In genomic region chr10:132560248-132560731, GRCh38 we compare ENCODE assay signal across 13 cellular contexts.
A peak's percentile ranks its signal among the peaks of the same experiment; 100 is the strongest.
DNase-seq lines count a peak whose midpoint lies in the region; ATAC-seq and TF ChIP-seq lines count a peak whose summit lies in the region.
"Had no signal": no experiment of that assay in that cellular context is flagged by ENCODE, and none has a peak within 500 bp of the region (broad histone marks: within the 10 kb centered on the region; RNA-seq: fewer than 3 reads in every experiment).

No MANE protein-coding gene starts in this region.

- no peak for TF ChIP-seq POLR2A in erythroblast (IDR thresholded peaks at IDR 0.05; ENCODE audit: low read length)

- ATAC-seq in GM18868 (IDR thresholded peaks at IDR 0.05; ENCODE audit: unreplicated experiment) (peak; percentile 46), GM21515 (IDR thresholded peaks at IDR 0.05; ENCODE audit: unreplicated experiment) (no peak), HG02571 (IDR thresholded peaks at IDR 0.05; ENCODE audit: unreplicated experiment) (no peak), HG03196 (IDR thresholded peaks at IDR 0.05; ENCODE audit: unreplicated experiment) (no peak)

- DNase-seq in AG10803 (ENCODE audit: low read depth): peak; percentile 29
- peak; percentile 75 for DNase-seq in NCI-H526 treated with DMSO at 0.1 percent for 48 hours (lab: John Stamatoyannopoulos, UW)
- DNase-seq in erythroblast (lab: John Stamatoyannopoulos, UW): peak; percentile 56 to 67
- no peak for DNase-seq in central memory CD4-positive, alpha-beta T cell
- DNase-seq: activated CD4-positive, alpha-beta memory T cell treated with anti-CD3 and anti-CD28 coated beads for 36 hours; CD4-positive, CD25-positive, alpha-beta regulatory T cell; NCI-H1048; NCI-H510A treated with DMSO at 0.1 percent for 48 hours had no signal

- no peak overlapping the region for H3K4me3 ChIP-seq in AG10803 (ENCODE audit: low read length)
- H3K4me3 ChIP-seq: SK-N-MC had no signal

- TF ChIP-seq CTCF in AG10803 (conservative IDR thresholded peaks at IDR 0.05; ENCODE audit: low read length): no peak
